15 cellular contexts compared by ENCODE assay signal in the genomic region with DNA sequence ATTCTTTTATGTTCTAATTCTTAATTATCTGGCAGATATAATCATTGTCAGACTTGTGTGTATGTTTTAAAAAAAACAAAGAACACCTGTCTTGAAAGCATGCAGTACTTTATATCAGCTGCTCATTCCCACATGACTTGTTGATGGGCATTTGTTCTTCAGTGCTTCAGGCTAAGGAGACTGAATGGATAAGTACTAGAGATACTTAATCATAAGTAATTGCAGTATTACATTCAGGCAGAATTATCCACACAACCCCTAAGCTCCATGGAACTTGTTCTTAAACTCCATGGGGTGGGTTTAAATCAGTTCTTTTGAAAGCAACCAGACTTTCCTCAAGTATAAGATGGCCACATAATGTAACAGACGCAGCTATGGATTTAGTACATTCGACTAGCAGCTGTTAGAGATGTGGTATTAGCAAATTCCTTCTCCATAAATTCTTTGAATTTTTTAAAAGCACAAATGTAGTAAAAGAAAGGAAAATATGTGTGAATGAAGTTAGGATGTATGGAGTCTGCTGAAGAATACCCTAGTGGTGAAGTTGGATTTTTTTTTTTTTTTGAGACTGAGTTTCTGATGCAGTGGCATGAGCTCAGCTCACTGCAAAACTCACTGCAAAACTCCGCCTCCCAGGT. TPM values are rescaled to one million over a fixed set of nuclear protein-coding genes. Genes with fewer than 3 reads are reported as not detected.
DNase-seq lines count a peak whose midpoint lies in the region; ATAC-seq and TF ChIP-seq lines count a peak whose summit lies in the region.
"Had no signal": no experiment of that assay in that cellular context is flagged by ENCODE, and none has a peak within 500 bp of the region (broad histone marks: within the 10 kb centered on the region; RNA-seq: fewer than 3 reads in every experiment).

No MANE protein-coding gene starts in this region.

- H4K20me1 ChIP-seq in neural cell (ENCODE audit: insufficient read depth), result no peaks in the 10 kb centered on the region

- no peak for ATAC-seq in HG03175 (IDR thresholded peaks at IDR 0.05; ENCODE audit: unreplicated experiment)
- ATAC-seq in HG03457 (IDR thresholded peaks at IDR 0.05; ENCODE audit: unreplicated experiment), result no peak

- H3K27me3 ChIP-seq in neural cell (ENCODE audit: insufficient read depth, low read depth, low read length) (no peaks in the 10 kb centered on the region), spleen (replicated peaks in 1 of 7) (peaks cover 0 to 29% (median 5%) of the 10 kb centered on the region in 7 donors)

- H3K4me1 ChIP-seq in spleen, result peaks cover 6 to 50% (median 19%) of the 10 kb centered on the region in 6 donors

- TF ChIP-seq RAD21 in neural cell (conservative IDR thresholded peaks at IDR 0.05), result no peak

- TF ChIP-seq EP300 in neural cell (conservative IDR thresholded peaks at IDR 0.05; ENCODE audit: poor library complexity, severe bottlenecking), result no peak

- DNase-seq in DMS79 (lab: John Stamatoyannopoulos, UW), result peak; percentile 48
- peak; percentile 17 for DNase-seq in NCI-H128 (lab: John Stamatoyannopoulos, UW; ENCODE audit: unreplicated experiment)
- no peak for DNase-seq in SK-N-MC (ENCODE audit: low read depth, low spot score)
- DNase-seq in spleen, result no peak
- no peak for DNase-seq in islet precursor cell
- DNase-seq: activated T-cell treated with anti-CD3 and anti-CD28 coated beads, Interleukin-2, amount 50 U/mL, for 1 hour; aorta; mesendoderm; NCI-H187; stimulated activated CD4-positive, alpha-beta T cell treated with anti-CD3 and anti-CD28 coated beads, Interleukin-4, amount 100 ng/mL, for 24 hours had no signal

- H3K9me2 ChIP-seq in neural cell (ENCODE audit: insufficient read depth, low read length), result no peaks in the 10 kb centered on the region

- H3K9me3 ChIP-seq in SK-N-MC (ENCODE audit: low read depth, low read length) (no peaks in the 10 kb centered on the region), neural cell (ENCODE audit: low read length) (no peaks in the 10 kb centered on the region), spleen (no peaks in the 10 kb centered on the region)

- peak overlapping the region; percentile 61 for H3K4me2 ChIP-seq in neural cell (ENCODE audit: low read length)

- H3K9ac ChIP-seq in SK-N-MC (ENCODE audit: insufficient read length) (no peak overlapping the region), neural cell (ENCODE audit: low read length) (no peak overlapping the region)

- 86 to 93% (median 92%) methylated on average over 3 of the region's 3 CpGs for WGBS in spleen, 5 donors

- no peak overlapping the region for H2AFZ ChIP-seq in neural cell (ENCODE audit: low read depth, low read length)

- TF ChIP-seq CTCF in neural cell (IDR thresholded peaks at IDR 0.05; ENCODE audit: poor library complexity, severe bottlenecking) (peak; percentile 33), spleen (IDR thresholded peaks at IDR 0.05 in 8 of 11, conservative IDR thresholded peaks at IDR 0.05 in 3 of 11) (no peak)

- intact Hi-C loops in spleen (cut with DNase I; ENCODE audit: low total_unique reads), result no loop called here

- no peak overlapping the region for H3K27ac ChIP-seq in SK-N-MC
- no peak overlapping the region for H3K27ac ChIP-seq in neural cell (ENCODE audit: low read length)
- H3K27ac ChIP-seq in spleen, result peak overlapping the region in 1 of 8 donors; percentile 61
- H3K27ac ChIP-seq: VCaP had no signal

- H3F3A ChIP-seq in neural cell (ENCODE audit: insufficient read depth, low read length, poor library complexity, severe bottlenecking), result no peaks in the 10 kb centered on the region

- TF ChIP-seq POLR2A in spleen (IDR thresholded peaks at IDR 0.05), result no peak

- H3K4me3 ChIP-seq in SK-N-MC (0 out of 2 replicates have a peak overlapping the region, but pooled peaks have one; percentile 21), neural cell (ENCODE audit: low read length) (peak overlapping the region; percentile 83), spleen (no peak overlapping the region)

- H3K79me2 ChIP-seq in neural cell (replicated peaks; ENCODE audit: insufficient read depth, low read length), result peaks cover 63% of the 10 kb centered on the region

- H3K36me3 ChIP-seq in SK-N-MC (ENCODE audit: insufficient read depth, low read length) (no peaks in the 10 kb centered on the region), neural cell (ENCODE audit: insufficient read depth, low read length) (no peaks in the 10 kb centered on the region), spleen (no peaks in the 10 kb centered on the region)

TF ChIP-seq in neural cell, 6 proteins besides CTCF, POLR2A, EP300 and RAD21:
- TF ChIP-seq, protein P1, sequence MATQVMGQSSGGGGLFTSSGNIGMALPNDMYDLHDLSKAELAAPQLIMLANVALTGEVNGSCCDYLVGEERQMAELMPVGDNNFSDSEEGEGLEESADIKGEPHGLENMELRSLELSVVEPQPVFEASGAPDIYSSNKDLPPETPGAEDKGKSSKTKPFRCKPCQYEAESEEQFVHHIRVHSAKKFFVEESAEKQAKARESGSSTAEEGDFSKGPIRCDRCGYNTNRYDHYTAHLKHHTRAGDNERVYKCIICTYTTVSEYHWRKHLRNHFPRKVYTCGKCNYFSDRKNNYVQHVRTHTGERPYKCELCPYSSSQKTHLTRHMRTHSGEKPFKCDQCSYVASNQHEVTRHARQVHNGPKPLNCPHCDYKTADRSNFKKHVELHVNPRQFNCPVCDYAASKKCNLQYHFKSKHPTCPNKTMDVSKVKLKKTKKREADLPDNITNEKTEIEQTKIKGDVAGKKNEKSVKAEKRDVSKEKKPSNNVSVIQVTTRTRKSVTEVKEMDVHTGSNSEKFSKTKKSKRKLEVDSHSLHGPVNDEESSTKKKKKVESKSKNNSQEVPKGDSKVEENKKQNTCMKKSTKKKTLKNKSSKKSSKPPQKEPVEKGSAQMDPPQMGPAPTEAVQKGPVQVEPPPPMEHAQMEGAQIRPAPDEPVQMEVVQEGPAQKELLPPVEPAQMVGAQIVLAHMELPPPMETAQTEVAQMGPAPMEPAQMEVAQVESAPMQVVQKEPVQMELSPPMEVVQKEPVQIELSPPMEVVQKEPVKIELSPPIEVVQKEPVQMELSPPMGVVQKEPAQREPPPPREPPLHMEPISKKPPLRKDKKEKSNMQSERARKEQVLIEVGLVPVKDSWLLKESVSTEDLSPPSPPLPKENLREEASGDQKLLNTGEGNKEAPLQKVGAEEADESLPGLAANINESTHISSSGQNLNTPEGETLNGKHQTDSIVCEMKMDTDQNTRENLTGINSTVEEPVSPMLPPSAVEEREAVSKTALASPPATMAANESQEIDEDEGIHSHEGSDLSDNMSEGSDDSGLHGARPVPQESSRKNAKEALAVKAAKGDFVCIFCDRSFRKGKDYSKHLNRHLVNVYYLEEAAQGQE (IDR thresholded peaks at IDR 0.05; ENCODE audit: borderline replicate concordance), result no peak
- TF ChIP-seq MXI1 (conservative IDR thresholded peaks at IDR 0.05; ENCODE audit: poor library complexity, severe bottlenecking), result no peak

RNA-seq across cellular contexts. Expression of a gene that starts 3.0 kb away (rescaled TPM):
- polyA plus RNA-seq in neural cell (46.1 and 58.5 TPM in 2 replicates), spleen (10 to 100 TPM in 2 of 3 donors, 1 to 10 TPM in 1; 9.5 to 20.5 (median 17.8) TPM)
- polyA minus RNA-seq in neural cell, result 67.8 and 69.1 TPM in 2 replicates
- 10 to 100 TPM; 20.8 to 28.7 (median 24.7) TPM for total RNA-seq in spleen
- total RNA-seq: HT-29 had no signal

Comparison
In these comparisons a context has a peak if more than half of its experiments do, and no peak if none do; other contexts are left out.
1. DNase-seq: peak in DMS79 (single experiment) and NCI-H128 (single experiment); none in SK-N-MC (single experiment), spleen (single experiment) and islet precursor cell (single experiment).
2. H3K4me3 ChIP-seq: peak in SK-N-MC (single experiment) and neural cell (single experiment); none in spleen (0 of 8).